Comparison of ENCODE assay signal across 8 cellular contexts in genomic region chr6:36607782-36608386, GRCh38. TPM values are rescaled to one million over a fixed set of nuclear protein-coding genes. Genes with fewer than 3 reads are reported as not detected.
DNase-seq lines count a peak whose midpoint lies in the region; ATAC-seq and TF ChIP-seq lines count a peak whose summit lies in the region.

No MANE protein-coding gene starts in this region.

- peak overlapping the region; percentile 61 for H3K27ac Mint-ChIP-seq in activated CD8-positive, alpha-beta memory T cell treated with anti-CD3 and anti-CD28 coated beads, Interleukin-2, amount 10 ng/mL, durations not matched to agents 7 days and 5 days
- peak overlapping the region; percentile 60 for H3K27ac Mint-ChIP-seq in activated CD8-positive, alpha-beta T cell treated with anti-CD3 and anti-CD28 coated beads, Interleukin-2, amount 10 ng/mL, durations not matched to agents 7 days and 5 days
- H3K27ac Mint-ChIP-seq in stimulated activated naive CD8-positive, alpha-beta T cell treated with anti-CD3 and anti-CD28 coated beads, Interleukin-15, amount 100 ng/mL, for 72 hours = peak overlapping the region; percentile 84 to 91

- CTCF ChIA-PET in activated CD8-positive, alpha-beta memory T cell treated with anti-CD3 and anti-CD28 coated beads, Interleukin-2, amount 10 ng/mL, durations not matched to agents 7 days and 5 days (lab: Charles Lee) = interaction anchor here (1.1 to 2.0 kb wide), 6 partner anchors 9 to 175 kb away, joined by 3 to 13 read pairs (median 6); no protein-coding TSS in a partner anchor
- CTCF ChIA-PET in activated CD8-positive, alpha-beta T cell treated with anti-CD3 and anti-CD28 coated beads, Interleukin-2, amount 10 ng/mL, durations not matched to agents 7 days and 5 days (lab: Charles Lee) = interaction anchor here (0.6 to 4.6 kb wide), 7 partner anchors 10 to 278 kb away, joined by 3 to 25 read pairs (median 3); partner anchors contain the start of gene C6orf89

- no peak overlapping the region for H3K27ac ChIP-seq in uterus

- H3K9me3 Mint-ChIP-seq in activated CD8-positive, alpha-beta memory T cell treated with anti-CD3 and anti-CD28 coated beads, Interleukin-2, amount 10 ng/mL, durations not matched to agents 7 days and 5 days (ENCODE audit: low read depth) = no peaks in the 10 kb centered on the region
- no peaks in the 10 kb centered on the region for H3K9me3 Mint-ChIP-seq in activated CD8-positive, alpha-beta T cell treated with anti-CD3 and anti-CD28 coated beads, Interleukin-2, amount 10 ng/mL, durations not matched to agents 7 days and 5 days (ENCODE audit: insufficient read depth)
- H3K9me3 Mint-ChIP-seq in stimulated activated naive CD8-positive, alpha-beta T cell treated with anti-CD3 and anti-CD28 coated beads, Interleukin-15, amount 100 ng/mL, for 72 hours = no peaks in the 10 kb centered on the region

- H3K4me3 ChIP-seq in uterus = no peak overlapping the region

- peaks cover 75% of the 10 kb centered on the region for H3K36me3 Mint-ChIP-seq in activated CD8-positive, alpha-beta memory T cell treated with anti-CD3 and anti-CD28 coated beads, Interleukin-2, amount 10 ng/mL, durations not matched to agents 7 days and 5 days
- H3K36me3 Mint-ChIP-seq in activated CD8-positive, alpha-beta T cell treated with anti-CD3 and anti-CD28 coated beads, Interleukin-2, amount 10 ng/mL, durations not matched to agents 7 days and 5 days (ENCODE audit: low read depth) = peaks cover 84% of the 10 kb centered on the region

- peaks cover 0 to 9% of the 10 kb centered on the region in 2 donors for H3K4me1 ChIP-seq in uterus

- no peaks in the 10 kb centered on the region for H3K27me3 ChIP-seq in uterus

- intact Hi-C loops in left colon (cut with DNase I, micrococcal nuclease) (no loop called here), uterus (cut with DNase I; ENCODE audit: low total_unique reads) (no loop called here)

- no peak for DNase-seq in activated CD8-positive, alpha-beta memory T cell treated with anti-CD3 and anti-CD28 coated beads, Interleukin-2, amount 10 ng/mL, durations not matched to agents 7 days and 5 days
- DNase-seq in activated CD8-positive, alpha-beta memory T cell treated with anti-CD3 and anti-CD28 coated beads, Interleukin-2, amount 50 U/mL, for 48 hours = no peak
- DNase-seq in activated CD8-positive, alpha-beta T cell treated with anti-CD3 and anti-CD28 coated beads, Interleukin-2, amount 10 ng/mL, durations not matched to agents 7 days and 5 days = no peak
- DNase-seq in left colon = no peak
- no peak for DNase-seq in stimulated activated naive CD8-positive, alpha-beta T cell treated with anti-CD3 and anti-CD28 coated beads, Interleukin-15, amount 100 ng/mL, for 72 hours
- DNase-seq in SW 1271 (lab: John Stamatoyannopoulos, UW) = no peak
- DNase-seq in DMS153 treated with DMSO at 0.1 percent for 48 hours (lab: John Stamatoyannopoulos, UW; ENCODE audit: unreplicated experiment) = no peak
- DNase-seq in uterus = no peak

- no peak for ATAC-seq in activated CD8-positive, alpha-beta memory T cell treated with anti-CD3 and anti-CD28 coated beads, Interleukin-2, amount 10 ng/mL, durations not matched to agents 7 days and 5 days
- no peak for ATAC-seq in activated CD8-positive, alpha-beta T cell treated with anti-CD3 and anti-CD28 coated beads, Interleukin-2, amount 10 ng/mL, durations not matched to agents 7 days and 5 days
- peak; percentile 3 for ATAC-seq in left colon
- ATAC-seq in stimulated activated naive CD8-positive, alpha-beta T cell treated with anti-CD3 and anti-CD28 coated beads, Interleukin-15, amount 100 ng/mL, for 72 hours = no peak

- no peak for TF ChIP-seq CTCF in uterus (IDR thresholded peaks at IDR 0.05)

- H3K36me3 ChIP-seq in uterus = no peaks in the 10 kb centered on the region

- no peaks in the 10 kb centered on the region for H3K27me3 Mint-ChIP-seq in activated CD8-positive, alpha-beta memory T cell treated with anti-CD3 and anti-CD28 coated beads, Interleukin-2, amount 10 ng/mL, durations not matched to agents 7 days and 5 days
- H3K27me3 Mint-ChIP-seq in activated CD8-positive, alpha-beta T cell treated with anti-CD3 and anti-CD28 coated beads, Interleukin-2, amount 10 ng/mL, durations not matched to agents 7 days and 5 days (ENCODE audit: low read depth) = no peaks in the 10 kb centered on the region
- H3K27me3 Mint-ChIP-seq in stimulated activated naive CD8-positive, alpha-beta T cell treated with anti-CD3 and anti-CD28 coated beads, Interleukin-15, amount 100 ng/mL, for 72 hours = no peaks in the 10 kb centered on the region

- POLR2A ChIA-PET in activated CD8-positive, alpha-beta T cell treated with anti-CD3 and anti-CD28 coated beads, Interleukin-2, amount 10 ng/mL, durations not matched to agents 7 days and 5 days (lab: Charles Lee) = interaction anchor here (1.8 to 2.0 kb wide), 2 partner anchors 10 to 13 kb away, joined by 4 to 5 read pairs; partner anchors contain the start of gene SRSF3

- no peak for TF ChIP-seq POLR2A in uterus (IDR thresholded peaks at IDR 0.05)

- H3K4me3 Mint-ChIP-seq in activated CD8-positive, alpha-beta memory T cell treated with anti-CD3 and anti-CD28 coated beads, Interleukin-2, amount 10 ng/mL, durations not matched to agents 7 days and 5 days = no peak overlapping the region
- no peak overlapping the region for H3K4me3 Mint-ChIP-seq in activated CD8-positive, alpha-beta T cell treated with anti-CD3 and anti-CD28 coated beads, Interleukin-2, amount 10 ng/mL, durations not matched to agents 7 days and 5 days
- no peak overlapping the region for H3K4me3 Mint-ChIP-seq in stimulated activated naive CD8-positive, alpha-beta T cell treated with anti-CD3 and anti-CD28 coated beads, Interleukin-15, amount 100 ng/mL, for 72 hours

- no peaks in the 10 kb centered on the region for H3K9me3 ChIP-seq in uterus

- H3K4me1 Mint-ChIP-seq in activated CD8-positive, alpha-beta memory T cell treated with anti-CD3 and anti-CD28 coated beads, Interleukin-2, amount 10 ng/mL, durations not matched to agents 7 days and 5 days = peaks cover 37% of the 10 kb centered on the region
- peaks cover 44% of the 10 kb centered on the region for H3K4me1 Mint-ChIP-seq in activated CD8-positive, alpha-beta T cell treated with anti-CD3 and anti-CD28 coated beads, Interleukin-2, amount 10 ng/mL, durations not matched to agents 7 days and 5 days (ENCODE audit: low read depth)
- H3K4me1 Mint-ChIP-seq in stimulated activated naive CD8-positive, alpha-beta T cell treated with anti-CD3 and anti-CD28 coated beads, Interleukin-15, amount 100 ng/mL, for 72 hours = peaks cover 64% of the 10 kb centered on the region

RNA-seq across cellular contexts. Expression of gene SRSF3, which starts 13.7 kb away (rescaled TPM):
- 100 to 1,000 TPM; 416 to 514 TPM for total RNA-seq in activated CD8-positive, alpha-beta memory T cell treated with anti-CD3 and anti-CD28 coated beads, Interleukin-2, amount 10 ng/mL, durations not matched to agents 7 days and 5 days
- 100 to 1,000 TPM; 482 to 509 TPM for total RNA-seq in activated CD8-positive, alpha-beta T cell treated with anti-CD3 and anti-CD28 coated beads, Interleukin-2, amount 10 ng/mL, durations not matched to agents 7 days and 5 days
- total RNA-seq in left colon (100 to 1,000 TPM; 178 to 242 TPM), uterus (100 to 1,000 TPM in 3 of 4 donors, 10 to 100 TPM in 1; 98.8 to 239 (median 179) TPM)
